ENCODE assay signal across 1 cellular context in the genomic region with DNA sequence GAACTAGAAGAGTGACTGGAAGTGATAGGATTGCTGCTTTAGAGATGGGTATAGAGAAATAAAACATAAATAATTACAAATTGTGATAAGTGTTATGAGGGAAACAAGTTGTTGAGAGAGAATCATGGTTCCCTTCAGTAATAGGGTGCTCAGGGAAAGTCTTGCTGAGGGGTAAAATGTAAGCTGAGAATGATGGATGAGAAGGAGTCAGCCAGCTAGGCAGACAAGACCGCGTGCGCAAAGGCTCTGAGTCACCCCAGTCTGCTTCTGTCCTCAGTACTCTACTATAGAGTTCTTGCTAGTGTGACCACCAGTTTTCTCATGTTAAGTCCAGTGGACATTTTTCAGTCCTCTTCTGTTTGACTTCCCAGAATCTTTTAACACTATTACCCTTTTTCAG.
TF ChIP-seq lines count a peak whose summit lies in the region.

No MANE protein-coding gene starts in this region.

TF ChIP-seq in GM12878, 131 proteins besides CTCF, POLR2A, EP300 and RAD21:
- TF ChIP-seq ZBTB33 (IDR thresholded peaks at IDR 0.05) (peak; percentile 80; the same call in 1 of the 2 replicates), CHD1 (IDR thresholded peaks at IDR 0.05; ENCODE audit: low read depth, low read length) (no peak), KAT2A (conservative IDR thresholded peaks at IDR 0.05; ENCODE audit: control insufficient read depth, low read depth, low read length) (no peak), BCL3 (IDR thresholded peaks at IDR 0.05; ENCODE audit: borderline replicate concordance, insufficient read depth, low read depth, low read length, poor library complexity, severe bottlenecking) (no peak)
